In genomic region chr1:161200421-161200991, GRCh38 we compare ENCODE assay signal across 8 cellular contexts. TPM values are rescaled to one million over a fixed set of nuclear protein-coding genes. Genes with fewer than 3 reads are reported as not detected.
DNase-seq lines count a peak whose midpoint lies in the region; ATAC-seq, FAIRE-seq and TF ChIP-seq lines count a peak whose summit lies in the region.

No MANE protein-coding gene starts in this region.

- WGBS in urinary bladder, result 66% methylated on average over 5 of the region's 5 CpGs

- no peak overlapping the region for H3K4me3 ChIP-seq in urinary bladder (ENCODE audit: low read depth, low read length)

- no peak for TF ChIP-seq POLR2A in GM12891 (IDR thresholded peaks at IDR 0.05; ENCODE audit: low read depth, low read length)

- peak overlapping the region; percentile 95 for H3K27ac Mint-ChIP-seq in activated naive CD4-positive, alpha-beta T cell treated with anti-CD3 and anti-CD28 coated beads, Interleukin-2, amount 50 U/mL, for 24 hours
- peak overlapping the region; percentile 65 to 89 for H3K27ac Mint-ChIP-seq in effector memory CD8-positive, alpha-beta T cell
- peak overlapping the region; percentile 92 to 99 (median 98) for H3K27ac Mint-ChIP-seq in naive thymus-derived CD8-positive, alpha-beta T cell

- peak overlapping the region; percentile 64 for H3K4me3 Mint-ChIP-seq in activated naive CD4-positive, alpha-beta T cell treated with anti-CD3 and anti-CD28 coated beads, Interleukin-2, amount 50 U/mL, for 24 hours
- peak overlapping the region; percentile 20 to 91 for H3K4me3 Mint-ChIP-seq in effector memory CD8-positive, alpha-beta T cell
- H3K4me3 Mint-ChIP-seq in naive thymus-derived CD8-positive, alpha-beta T cell, result peak overlapping the region; percentile 40 to 97 (median 92)

- H3K27ac ChIP-seq in urinary bladder (ENCODE audit: low read depth), result peak overlapping the region; percentile 90

- peaks cover 2% of the 10 kb centered on the region for H3K4me1 ChIP-seq in urinary bladder (ENCODE audit: insufficient read depth)

- peaks cover 66% of the 10 kb centered on the region for H3K4me1 Mint-ChIP-seq in activated naive CD4-positive, alpha-beta T cell treated with anti-CD3 and anti-CD28 coated beads, Interleukin-2, amount 50 U/mL, for 24 hours
- H3K4me1 Mint-ChIP-seq in effector memory CD8-positive, alpha-beta T cell (ENCODE audit: low read depth in 2 of 2), result peaks cover 39 to 48% of the 10 kb centered on the region in 2 donors
- H3K4me1 Mint-ChIP-seq in naive thymus-derived CD8-positive, alpha-beta T cell, result peaks cover 29 to 74% (median 61%) of the 10 kb centered on the region in 4 donors

- H3K36me3 ChIP-seq in urinary bladder (ENCODE audit: insufficient read depth), result no peaks in the 10 kb centered on the region

- no peaks in the 10 kb centered on the region for H3K27me3 Mint-ChIP-seq in activated naive CD4-positive, alpha-beta T cell treated with anti-CD3 and anti-CD28 coated beads, Interleukin-2, amount 50 U/mL, for 24 hours
- no peaks in the 10 kb centered on the region for H3K27me3 Mint-ChIP-seq in effector memory CD8-positive, alpha-beta T cell
- H3K27me3 Mint-ChIP-seq in naive thymus-derived CD8-positive, alpha-beta T cell, result no peaks in the 10 kb centered on the region

- FAIRE-seq in GM12891 (lab: Jason Lieb, UNC), result no peak

- no peak for ATAC-seq in effector memory CD8-positive, alpha-beta T cell (replicated peaks)
- ATAC-seq in naive thymus-derived CD8-positive, alpha-beta T cell, result peak in 1 of 2 donors; percentile 17

- DNase-seq in activated naive CD4-positive, alpha-beta T cell (lab: John Stamatoyannopoulos, UW), result no peak
- DNase-seq in effector memory CD8-positive, alpha-beta T cell, result no peak
- peak in 2 of 10 donors; percentile 30 to 34 for DNase-seq in naive thymus-derived CD8-positive, alpha-beta T cell
- DNase-seq in NCI-H2107 treated with DMSO at 0.1 percent for 48 hours (lab: John Stamatoyannopoulos, UW; ENCODE audit: unreplicated experiment) (no peak), DMS153 treated with DMSO at 0.1 percent for 48 hours (lab: John Stamatoyannopoulos, UW; ENCODE audit: unreplicated experiment) (no peak), GM12891 (ENCODE audit: insufficient read length, low spot score) (no peak)

- H3K36me3 Mint-ChIP-seq in activated naive CD4-positive, alpha-beta T cell treated with anti-CD3 and anti-CD28 coated beads, Interleukin-2, amount 50 U/mL, for 24 hours, result peaks cover 15% of the 10 kb centered on the region
- peaks cover 27% of the 10 kb centered on the region for H3K36me3 Mint-ChIP-seq in effector memory CD8-positive, alpha-beta T cell (ENCODE audit: insufficient read depth)
- H3K36me3 Mint-ChIP-seq in naive thymus-derived CD8-positive, alpha-beta T cell, result peaks cover 0 to 19% (median 7%) of the 10 kb centered on the region in 3 donors

- POLR2A ChIA-PET in naive thymus-derived CD8-positive, alpha-beta T cell (lab: Charles Lee), result interaction anchor here (1.0 to 7.3 kb wide), 8 partner anchors 8 to 181 kb away, joined by 3 to 231 read pairs (median 34); partner anchors contain the start of genes APOA2, B4GALT3, FCER1G and PPOX

- H3K9me3 Mint-ChIP-seq in activated naive CD4-positive, alpha-beta T cell treated with anti-CD3 and anti-CD28 coated beads, Interleukin-2, amount 50 U/mL, for 24 hours, result no peaks in the 10 kb centered on the region
- H3K9me3 Mint-ChIP-seq in effector memory CD8-positive, alpha-beta T cell, result no peaks in the 10 kb centered on the region
- no peaks in the 10 kb centered on the region for H3K9me3 Mint-ChIP-seq in naive thymus-derived CD8-positive, alpha-beta T cell

TF ChIP-seq in GM12891, 5 proteins besides CTCF, POLR2A, EP300 and RAD21:
- TF ChIP-seq POU2F2 (IDR thresholded peaks at IDR 0.05; ENCODE audit: low read depth, low read length), result no peak

RNA-seq across cellular contexts. Expression of gene ADAMTS4, which starts 1.7 kb away (rescaled TPM):
- total RNA-seq in naive thymus-derived CD8-positive, alpha-beta T cell, result 1 to 10 TPM; 4.8 to 7.0 TPM
- polyA plus RNA-seq in naive thymus-derived CD8-positive, alpha-beta T cell, result under 1 TPM; 0.07 to 0.34 (median 0.22) TPM
- total RNA-seq in urinary bladder, result 4.4 TPM
- polyA plus RNA-seq in urinary bladder, result 19.6 TPM
- polyA plus RNA-seq in GM12891 (2012; ENCODE audit: low read depth, missing spikeins), result 0.05 TPM

RNA-seq across cellular contexts. Expression of gene NDUFS2, which starts 1.7 kb away (rescaled TPM):
- total RNA-seq in naive thymus-derived CD8-positive, alpha-beta T cell, result 100 to 1,000 TPM; 126 to 127 TPM
- 100 to 1,000 TPM in 1 of 3 donors, 10 to 100 TPM in 2; 78.6 to 106 (median 95.4) TPM for polyA plus RNA-seq in naive thymus-derived CD8-positive, alpha-beta T cell
- 71.9 TPM for total RNA-seq in urinary bladder
- 100 TPM for polyA plus RNA-seq in urinary bladder
- polyA plus RNA-seq in GM12891 (2012; ENCODE audit: low read depth, missing spikeins), result 105 TPM

RNA-seq across cellular contexts. Expression of gene FCER1G, which starts 14.6 kb away (rescaled TPM):
- 10 to 100 TPM; 27.7 to 31.8 TPM for total RNA-seq in naive thymus-derived CD8-positive, alpha-beta T cell
- polyA plus RNA-seq in naive thymus-derived CD8-positive, alpha-beta T cell, result 100 to 1,000 TPM in 1 of 3 donors, 10 to 100 TPM in 2; 67.1 to 107 (median 84.4) TPM
- total RNA-seq in urinary bladder, result 15.9 TPM
- polyA plus RNA-seq in urinary bladder, result 161 TPM
- polyA plus RNA-seq in GM12891 (2012; ENCODE audit: low read depth, missing spikeins), result 6.0 TPM

RNA-seq across cellular contexts. Expression of gene APOA2, which starts 22.9 kb away (rescaled TPM):
- total RNA-seq in naive thymus-derived CD8-positive, alpha-beta T cell, result not detected
- polyA plus RNA-seq in naive thymus-derived CD8-positive, alpha-beta T cell, result not detected
- total RNA-seq in urinary bladder, result not detected
- 5.4 TPM for polyA plus RNA-seq in urinary bladder
- polyA plus RNA-seq in GM12891 (2012; ENCODE audit: low read depth, missing spikeins), result not detected

RNA-seq across cellular contexts. Expression of gene B4GALT3, which starts 23.2 kb away (rescaled TPM):
- 10 to 100 TPM; 81.0 to 97.4 TPM for total RNA-seq in naive thymus-derived CD8-positive, alpha-beta T cell
- polyA plus RNA-seq in naive thymus-derived CD8-positive, alpha-beta T cell, result 10 to 100 TPM; 35.4 to 49.9 (median 37.6) TPM
- 15.3 TPM for total RNA-seq in urinary bladder
- 21.5 TPM for polyA plus RNA-seq in urinary bladder
- polyA plus RNA-seq in GM12891 (2012; ENCODE audit: low read depth, missing spikeins), result 29.6 TPM
